1 cellular context compared by ENCODE assay signal in the genomic region with DNA sequence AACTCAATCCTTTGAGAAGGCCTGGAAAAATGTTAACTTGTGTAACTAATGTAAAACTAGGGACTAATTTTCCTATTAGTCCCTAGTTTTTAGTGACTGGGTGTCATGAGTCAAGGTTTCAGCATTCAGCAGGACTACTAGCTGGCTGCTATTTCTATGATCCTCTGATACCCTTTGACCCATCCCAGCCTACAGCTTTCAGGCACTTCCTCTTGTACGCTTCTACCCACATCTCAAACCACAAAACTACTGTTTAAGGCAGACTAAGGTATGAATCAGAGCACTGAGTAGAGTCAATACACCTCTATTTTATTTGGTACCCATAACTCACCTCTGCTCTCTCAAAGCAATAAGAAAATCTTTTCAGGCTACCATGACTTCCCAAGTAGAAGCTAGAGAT.
TF ChIP-seq lines count a peak whose summit lies in the region.

No MANE protein-coding gene starts in this region.

TF ChIP-seq in GM23338, 12 proteins besides CTCF, POLR2A, EP300 and RAD21 (continued from another document):
- TF ChIP-seq, protein P1, sequence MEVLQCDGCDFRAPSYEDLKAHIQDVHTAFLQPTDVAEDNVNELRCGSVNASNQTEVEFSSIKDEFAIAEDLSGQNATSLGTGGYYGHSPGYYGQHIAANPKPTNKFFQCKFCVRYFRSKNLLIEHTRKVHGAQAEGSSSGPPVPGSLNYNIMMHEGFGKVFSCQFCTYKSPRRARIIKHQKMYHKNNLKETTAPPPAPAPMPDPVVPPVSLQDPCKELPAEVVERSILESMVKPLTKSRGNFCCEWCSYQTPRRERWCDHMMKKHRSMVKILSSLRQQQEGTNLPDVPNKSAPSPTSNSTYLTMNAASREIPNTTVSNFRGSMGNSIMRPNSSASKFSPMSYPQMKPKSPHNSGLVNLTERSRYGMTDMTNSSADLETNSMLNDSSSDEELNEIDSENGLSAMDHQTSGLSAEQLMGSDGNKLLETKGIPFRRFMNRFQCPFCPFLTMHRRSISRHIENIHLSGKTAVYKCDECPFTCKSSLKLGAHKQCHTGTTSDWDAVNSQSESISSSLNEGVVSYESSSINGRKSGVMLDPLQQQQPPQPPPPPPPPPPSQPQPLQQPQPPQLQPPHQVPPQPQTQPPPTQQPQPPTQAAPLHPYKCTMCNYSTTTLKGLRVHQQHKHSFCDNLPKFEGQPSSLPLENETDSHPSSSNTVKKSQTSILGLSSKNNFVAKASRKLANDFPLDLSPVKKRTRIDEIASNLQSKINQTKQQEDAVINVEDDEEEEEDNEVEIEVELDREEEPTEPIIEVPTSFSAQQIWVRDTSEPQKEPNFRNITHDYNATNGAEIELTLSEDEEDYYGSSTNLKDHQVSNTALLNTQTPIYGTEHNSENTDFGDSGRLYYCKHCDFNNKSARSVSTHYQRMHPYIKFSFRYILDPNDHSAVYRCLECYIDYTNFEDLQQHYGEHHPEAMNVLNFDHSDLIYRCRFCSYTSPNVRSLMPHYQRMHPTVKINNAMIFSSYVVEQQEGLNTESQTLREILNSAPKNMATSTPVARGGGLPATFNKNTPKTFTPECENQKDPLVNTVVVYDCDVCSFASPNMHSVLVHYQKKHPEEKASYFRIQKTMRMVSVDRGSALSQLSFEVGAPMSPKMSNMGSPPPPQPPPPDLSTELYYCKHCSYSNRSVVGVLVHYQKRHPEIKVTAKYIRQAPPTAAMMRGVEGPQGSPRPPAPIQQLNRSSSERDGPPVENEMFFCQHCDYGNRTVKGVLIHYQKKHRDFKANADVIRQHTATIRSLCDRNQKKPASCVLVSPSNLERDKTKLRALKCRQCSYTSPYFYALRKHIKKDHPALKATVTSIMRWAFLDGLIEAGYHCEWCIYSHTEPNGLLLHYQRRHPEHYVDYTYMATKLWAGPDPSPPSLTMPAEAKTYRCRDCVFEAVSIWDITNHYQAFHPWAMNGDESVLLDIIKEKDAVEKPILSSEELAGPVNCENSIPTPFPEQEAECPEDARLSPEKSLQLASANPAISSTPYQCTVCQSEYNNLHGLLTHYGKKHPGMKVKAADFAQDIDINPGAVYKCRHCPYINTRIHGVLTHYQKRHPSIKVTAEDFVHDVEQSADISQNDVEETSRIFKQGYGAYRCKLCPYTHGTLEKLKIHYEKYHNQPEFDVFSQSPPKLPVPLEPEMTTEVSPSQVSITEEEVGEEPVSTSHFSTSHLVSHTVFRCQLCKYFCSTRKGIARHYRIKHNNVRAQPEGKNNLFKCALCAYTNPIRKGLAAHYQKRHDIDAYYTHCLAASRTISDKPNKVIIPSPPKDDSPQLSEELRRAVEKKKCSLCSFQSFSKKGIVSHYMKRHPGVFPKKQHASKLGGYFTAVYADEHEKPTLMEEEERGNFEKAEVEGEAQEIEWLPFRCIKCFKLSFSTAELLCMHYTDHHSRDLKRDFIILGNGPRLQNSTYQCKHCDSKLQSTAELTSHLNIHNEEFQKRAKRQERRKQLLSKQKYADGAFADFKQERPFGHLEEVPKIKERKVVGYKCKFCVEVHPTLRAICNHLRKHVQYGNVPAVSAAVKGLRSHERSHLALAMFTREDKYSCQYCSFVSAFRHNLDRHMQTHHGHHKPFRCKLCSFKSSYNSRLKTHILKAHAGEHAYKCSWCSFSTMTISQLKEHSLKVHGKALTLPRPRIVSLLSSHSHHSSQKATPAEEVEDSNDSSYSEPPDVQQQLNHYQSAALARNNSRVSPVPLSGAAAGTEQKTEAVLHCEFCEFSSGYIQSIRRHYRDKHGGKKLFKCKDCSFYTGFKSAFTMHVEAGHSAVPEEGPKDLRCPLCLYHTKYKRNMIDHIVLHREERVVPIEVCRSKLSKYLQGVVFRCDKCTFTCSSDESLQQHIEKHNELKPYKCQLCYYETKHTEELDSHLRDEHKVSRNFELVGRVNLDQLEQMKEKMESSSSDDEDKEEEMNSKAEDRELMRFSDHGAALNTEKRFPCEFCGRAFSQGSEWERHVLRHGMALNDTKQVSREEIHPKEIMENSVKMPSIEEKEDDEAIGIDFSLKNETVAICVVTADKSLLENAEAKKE (CRISPR knock-in tag; IDR thresholded peaks at IDR 0.05), result no peak
- TF ChIP-seq, protein P2, sequence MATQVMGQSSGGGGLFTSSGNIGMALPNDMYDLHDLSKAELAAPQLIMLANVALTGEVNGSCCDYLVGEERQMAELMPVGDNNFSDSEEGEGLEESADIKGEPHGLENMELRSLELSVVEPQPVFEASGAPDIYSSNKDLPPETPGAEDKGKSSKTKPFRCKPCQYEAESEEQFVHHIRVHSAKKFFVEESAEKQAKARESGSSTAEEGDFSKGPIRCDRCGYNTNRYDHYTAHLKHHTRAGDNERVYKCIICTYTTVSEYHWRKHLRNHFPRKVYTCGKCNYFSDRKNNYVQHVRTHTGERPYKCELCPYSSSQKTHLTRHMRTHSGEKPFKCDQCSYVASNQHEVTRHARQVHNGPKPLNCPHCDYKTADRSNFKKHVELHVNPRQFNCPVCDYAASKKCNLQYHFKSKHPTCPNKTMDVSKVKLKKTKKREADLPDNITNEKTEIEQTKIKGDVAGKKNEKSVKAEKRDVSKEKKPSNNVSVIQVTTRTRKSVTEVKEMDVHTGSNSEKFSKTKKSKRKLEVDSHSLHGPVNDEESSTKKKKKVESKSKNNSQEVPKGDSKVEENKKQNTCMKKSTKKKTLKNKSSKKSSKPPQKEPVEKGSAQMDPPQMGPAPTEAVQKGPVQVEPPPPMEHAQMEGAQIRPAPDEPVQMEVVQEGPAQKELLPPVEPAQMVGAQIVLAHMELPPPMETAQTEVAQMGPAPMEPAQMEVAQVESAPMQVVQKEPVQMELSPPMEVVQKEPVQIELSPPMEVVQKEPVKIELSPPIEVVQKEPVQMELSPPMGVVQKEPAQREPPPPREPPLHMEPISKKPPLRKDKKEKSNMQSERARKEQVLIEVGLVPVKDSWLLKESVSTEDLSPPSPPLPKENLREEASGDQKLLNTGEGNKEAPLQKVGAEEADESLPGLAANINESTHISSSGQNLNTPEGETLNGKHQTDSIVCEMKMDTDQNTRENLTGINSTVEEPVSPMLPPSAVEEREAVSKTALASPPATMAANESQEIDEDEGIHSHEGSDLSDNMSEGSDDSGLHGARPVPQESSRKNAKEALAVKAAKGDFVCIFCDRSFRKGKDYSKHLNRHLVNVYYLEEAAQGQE (IDR thresholded peaks at IDR 0.05; ENCODE audit: unreplicated experiment), result no peak
- TF ChIP-seq POLR2AphosphoS5 (IDR thresholded peaks at IDR 0.05; ENCODE audit: low read depth), result no peak
- TF ChIP-seq STAT1 (IDR thresholded peaks at IDR 0.05; ENCODE audit: unreplicated experiment), result no peak
- TF ChIP-seq EZH2phosphoT487 (IDR thresholded peaks at IDR 0.05; ENCODE audit: unreplicated experiment), result no peak
- no peak for TF ChIP-seq CREB1 (CRISPR knock-in tag; IDR thresholded peaks at IDR 0.05; ENCODE audit: low read depth)
TF ChIP-seq in GM23338: peak in this region for 0.
